ENCODE assay signal across 9 cellular contexts in genomic region chr4:70925899-70926635, GRCh38. TPM values are rescaled to one million over a fixed set of nuclear protein-coding genes. Genes with fewer than 3 reads are reported as not detected.
DNase-seq lines count a peak whose midpoint lies in the region; ATAC-seq and TF ChIP-seq lines count a peak whose summit lies in the region.
"Had no signal": no experiment of that assay in that cellular context is flagged by ENCODE, and none has a peak within 500 bp of the region (broad histone marks: within the 10 kb centered on the region; RNA-seq: fewer than 3 reads in every experiment).

No MANE protein-coding gene starts in this region.

- H3K36me3 Mint-ChIP-seq in naive thymus-derived CD4-positive, alpha-beta T cell: peaks cover 0 to 13% (median 8%) of the 10 kb centered on the region in 5 donors

- H3K9me3 Mint-ChIP-seq in naive thymus-derived CD4-positive, alpha-beta T cell: no peaks in the 10 kb centered on the region

- H3K4me3 ChIP-seq in naive thymus-derived CD4-positive, alpha-beta T cell (ENCODE audit: low read length): no peak overlapping the region
- H3K4me3 ChIP-seq in thyroid gland (replicated peaks in 1 of 3): no peak overlapping the region
- H3K4me3 ChIP-seq: sigmoid colon had no signal

- no peaks in the 10 kb centered on the region for H3K27me3 ChIP-seq in naive thymus-derived CD4-positive, alpha-beta T cell (ENCODE audit: control insufficient read depth in 2 of 2, insufficient read depth in 2 of 2, low read length in 2 of 2)
- no peaks in the 10 kb centered on the region for H3K27me3 ChIP-seq in thyroid gland
- H3K27me3 ChIP-seq: sigmoid colon had no signal

- H3K4me1 ChIP-seq in naive thymus-derived CD4-positive, alpha-beta T cell (ENCODE audit: control insufficient read depth in 2 of 2, insufficient read depth in 2 of 2, low read length in 2 of 2): peaks cover 0 to 13% of the 10 kb centered on the region in 2 donors
- peaks cover 0 to 5% of the 10 kb centered on the region in 2 donors for H3K4me1 ChIP-seq in thyroid gland

- DNase-seq in naive thymus-derived CD4-positive, alpha-beta T cell: no peak
- DNase-seq in NCI-H82 (lab: John Stamatoyannopoulos, UW) (no peak), thyroid gland (no peak)
- DNase-seq in effector CD8-positive, alpha-beta T cell (lab: John Stamatoyannopoulos, UW): no peak
- DNase-seq: sigmoid colon had no signal

- H3K9me3 ChIP-seq in naive thymus-derived CD4-positive, alpha-beta T cell (ENCODE audit: control insufficient read depth in 2 of 3, low read length in 3 of 3): no peaks in the 10 kb centered on the region
- no peaks in the 10 kb centered on the region for H3K9me3 ChIP-seq in thyroid gland
- H3K9me3 ChIP-seq: sigmoid colon had no signal

- 82 to 91% methylated on average over 6 of the region's 6 CpGs for WGBS in thyroid gland, 2 donors

- no peaks in the 10 kb centered on the region for H3K36me3 ChIP-seq in naive thymus-derived CD4-positive, alpha-beta T cell (ENCODE audit: control insufficient read depth in 2 of 3, insufficient read depth in 3 of 3, low read length in 3 of 3)
- no peaks in the 10 kb centered on the region for H3K36me3 ChIP-seq in thyroid gland
- H3K36me3 ChIP-seq: sigmoid colon had no signal

- no peaks in the 10 kb centered on the region for H3K27me3 Mint-ChIP-seq in naive thymus-derived CD4-positive, alpha-beta T cell

- TF ChIP-seq CTCF in thyroid gland (IDR thresholded peaks at IDR 0.05): no peak

- H3K27ac ChIP-seq in naive thymus-derived CD4-positive, alpha-beta T cell (ENCODE audit: low read depth, low read length): no peak overlapping the region
- no peak overlapping the region for H3K27ac ChIP-seq in thyroid gland
- H3K27ac ChIP-seq: sigmoid colon had no signal

- peak overlapping the region in 8 of 9 donors; percentile 14 to 85 (median 39) for H3K27ac Mint-ChIP-seq in naive thymus-derived CD4-positive, alpha-beta T cell

- CTCF ChIA-PET in naive thymus-derived CD4-positive, alpha-beta T cell (lab: Charles Lee): interaction anchor here (0.7 kb wide), 1 partner anchor 83 kb away, joined by 3 read pairs; no protein-coding TSS in a partner anchor

- TF ChIP-seq POLR2A in thyroid gland (IDR thresholded peaks at IDR 0.05): no peak

- intact Hi-C loops in naive thymus-derived CD4-positive, alpha-beta T cell (cut with micrococcal nuclease): loop anchor here (1.0 to 5.0 kb wide), 3 partner anchors 23 to 66 kb away; partner anchors contain the start of genes MOB1B (in 2 of the 2) and DCK (in 1 of the 2)
- intact Hi-C loops in thyroid gland (cut with DNase I): no loop called here

- POLR2A ChIA-PET in naive thymus-derived CD4-positive, alpha-beta T cell (lab: Charles Lee): interaction anchor here (0.7 to 0.8 kb wide), 2 partner anchors 67 to 88 kb away, joined by 3 read pairs; partner anchors contain the start of gene DCK

- H3K4me1 Mint-ChIP-seq in naive thymus-derived CD4-positive, alpha-beta T cell: peaks cover 24 to 63% (median 61%) of the 10 kb centered on the region in 7 donors

- ATAC-seq in GM18870 (IDR thresholded peaks at IDR 0.05; ENCODE audit: unreplicated experiment) (peak; percentile 95), GM21786 (IDR thresholded peaks at IDR 0.05; ENCODE audit: unreplicated experiment) (peak; percentile 80), HG03521 (IDR thresholded peaks at IDR 0.05; ENCODE audit: unreplicated experiment) (peak; percentile 77)
- ATAC-seq in naive thymus-derived CD4-positive, alpha-beta T cell: peak; percentile 41
- ATAC-seq: HCT116 had no signal

- peak overlapping the region in 8 of 10 donors; percentile 10 to 64 (median 41) for H3K4me3 Mint-ChIP-seq in naive thymus-derived CD4-positive, alpha-beta T cell

RNA-seq across cellular contexts. Expression of gene MOB1B, which starts 23.9 kb away (rescaled TPM):
- total RNA-seq in naive thymus-derived CD4-positive, alpha-beta T cell: 10 to 100 TPM; 12.0 to 20.3 (median 13.5) TPM
- polyA plus RNA-seq in naive thymus-derived CD4-positive, alpha-beta T cell: 1 to 10 TPM; 2.0 to 2.1 TPM
- 10 to 100 TPM; 24.1 to 33.9 (median 29.6) TPM for total RNA-seq in thyroid gland

Comparison
In these comparisons a context has a peak if more than half of its experiments do, and no peak if none do; other contexts are left out.
1. ATAC-seq: peak in every context shown above with its lines; median percentile 95 in GM18870; 80 in GM21786; 77 in HG03521; 41 in naive thymus-derived CD4-positive, alpha-beta T cell.